11 cellular contexts compared by ENCODE assay signal in the genomic region with DNA sequence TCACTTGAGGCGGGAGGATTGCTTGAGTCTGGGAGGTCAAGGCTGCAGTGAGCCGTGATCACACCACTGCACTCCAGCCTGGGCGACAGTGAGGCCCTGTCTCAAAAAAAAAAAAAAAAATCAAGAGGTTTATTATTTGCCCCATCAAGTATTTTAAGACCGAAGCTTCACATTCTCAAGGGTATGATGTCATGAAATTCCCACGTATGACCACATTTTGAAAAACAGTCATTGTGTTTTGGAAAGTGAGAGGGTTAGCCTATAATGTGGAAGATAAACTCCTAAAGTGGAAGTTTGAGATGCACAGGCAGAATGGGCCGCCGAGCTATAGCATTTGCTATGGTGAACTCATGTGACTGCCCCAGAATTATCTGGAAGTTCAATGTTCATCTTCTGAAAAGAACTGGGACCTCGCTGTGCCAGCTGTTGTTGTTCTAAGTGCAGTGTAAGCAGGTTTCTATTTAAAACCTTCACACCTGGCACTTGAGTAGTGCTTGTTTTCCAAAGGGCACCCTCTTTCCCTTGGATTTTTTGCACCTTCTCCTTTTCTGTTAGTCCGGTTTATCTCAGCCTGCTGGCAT.
DNase-seq lines count a peak whose midpoint lies in the region; ATAC-seq and TF ChIP-seq lines count a peak whose summit lies in the region.
"Had no signal": no experiment of that assay in that cellular context is flagged by ENCODE, and none has a peak within 500 bp of the region (broad histone marks: within the 10 kb centered on the region; RNA-seq: fewer than 3 reads in every experiment).

No MANE protein-coding gene starts in this region.

- no peaks in the 10 kb centered on the region for H3K9me3 Mint-ChIP-seq in progenitor cell of endocrine pancreas (ENCODE audit: low read depth)

- no peaks in the 10 kb centered on the region for H3K27me3 ChIP-seq in Panc1 (ENCODE audit: control insufficient read depth, insufficient read depth, low read length)

- H3K27ac Mint-ChIP-seq in progenitor cell of endocrine pancreas, result peak overlapping the region; percentile 28

- CTCF ChIA-PET in Panc1 (lab: Charles Lee), result interaction anchor here (0.7 kb wide), 1 partner anchor 1656 kb away, joined by 7 read pairs; no protein-coding TSS in a partner anchor

- no peaks in the 10 kb centered on the region for H3K36me3 ChIP-seq in Panc1 (ENCODE audit: control insufficient read depth, insufficient read depth, low read length)
- H3K36me3 ChIP-seq: HAP-1 had no signal

- peak overlapping the region; percentile 67 for H3K27ac ChIP-seq in Panc1 (ENCODE audit: low read length)

- no peak overlapping the region for H3K4me3 Mint-ChIP-seq in progenitor cell of endocrine pancreas (ENCODE audit: low read depth)

- H3K36me3 Mint-ChIP-seq in progenitor cell of endocrine pancreas (ENCODE audit: insufficient read depth), result no peaks in the 10 kb centered on the region

- H3K4me1 Mint-ChIP-seq in progenitor cell of endocrine pancreas (ENCODE audit: low read depth), result peaks cover 39% of the 10 kb centered on the region

- H3K4me1 ChIP-seq in Panc1 (ENCODE audit: control insufficient read depth, insufficient read depth, low read length), result peaks cover 53% of the 10 kb centered on the region
- H3K4me1 ChIP-seq: HAP-1 had no signal

- no peak for TF ChIP-seq CTCF in Panc1 (IDR thresholded peaks at IDR 0.05)
- TF ChIP-seq CTCF in progenitor cell of endocrine pancreas (IDR thresholded peaks at IDR 0.05; ENCODE audit: unreplicated experiment), result no peak

- no TSS peak for BruUV-seq in Panc1 (replicated peaks; lab: Mats Ljungman, UMichigan)

- in situ Hi-C loops in Panc1 (cut with HindIII; ENCODE audit: low pct_unique_long_range_greater_than_20kb, low sequenced_read_pairs), result no loop called here

- POLR2A ChIA-PET in Panc1 (lab: Charles Lee), result interaction anchor here (0.7 kb wide), 1 partner anchor 9 kb away, joined by 3 read pairs; no protein-coding TSS in a partner anchor

- H3K4me3 ChIP-seq in Panc1 (ENCODE audit: low read depth in 2 of 2, low read length in 2 of 2), result no peak overlapping the region
- H3K4me3 ChIP-seq: HAP-1 had no signal

- intact Hi-C loops in Panc1 (cut with micrococcal nuclease; ENCODE audit: unreplicated experiment), result no loop called here

- ATAC-seq in Panc1 (no peak), HG03196 (IDR thresholded peaks at IDR 0.05; ENCODE audit: unreplicated experiment) (no peak)

- peak; percentile 30 for DNase-seq in DMS79 (lab: John Stamatoyannopoulos, UW)
- DNase-seq in Panc1 (ENCODE audit: low read depth, low spot score), result no peak
- peak; percentile 79 for DNase-seq in foreskin melanocyte
- no peak for DNase-seq in progenitor cell of endocrine pancreas (ENCODE audit: low spot score, unreplicated experiment)
- no peak for DNase-seq in stimulated activated CD4-positive, alpha-beta T cell treated with anti-CD3 and anti-CD28 coated beads, Interleukin-2, amount 100 ng/mL, for 24 hours
- DNase-seq in nucleus accumbens (lab: John Stamatoyannopoulos, UW), result no peak
- no peak for DNase-seq in NCI-H2107 treated with DMSO at 0.1 percent for 48 hours (lab: John Stamatoyannopoulos, UW; ENCODE audit: unreplicated experiment)
- DNase-seq: activated CD8-positive, alpha-beta memory T cell treated with anti-CD3 and anti-CD28 coated beads, Interleukin-2, amount 50 U/mL, for 48 hours; NCI-H1048 had no signal

- peaks cover 3% of the 10 kb centered on the region for H3K27me3 Mint-ChIP-seq in progenitor cell of endocrine pancreas

- no peaks in the 10 kb centered on the region for H3K9me3 ChIP-seq in Panc1 (ENCODE audit: control insufficient read depth, insufficient read depth, low read depth, low read length)
- H3K9me3 ChIP-seq: HAP-1 had no signal

Comparison
In these comparisons a context has a peak if more than half of its experiments do, and no peak if none do; other contexts are left out.
1. DNase-seq: peak in DMS79 (single experiment) and foreskin melanocyte (single experiment); none in Panc1 (single experiment), progenitor cell of endocrine pancreas (single experiment), stimulated activated CD4-positive, alpha-beta T cell treated with anti-CD3 and anti-CD28 coated beads, Interleukin-2, amount 100 ng/mL, for 24 hours (0 of 2), nucleus accumbens (0 of 56) and NCI-H2107 treated with DMSO at 0.1 percent for 48 hours (single experiment).